Comparison of ENCODE assay signal across 12 cellular contexts in genomic region chr4:17544205-17544604, GRCh38. TPM values are rescaled to one million over a fixed set of nuclear protein-coding genes. Genes with fewer than 3 reads are reported as not detected.
DNase-seq lines count a peak whose midpoint lies in the region; ATAC-seq and TF ChIP-seq lines count a peak whose summit lies in the region.
"Had no signal": no experiment of that assay in that cellular context is flagged by ENCODE, and none has a peak within 500 bp of the region (broad histone marks: within the 10 kb centered on the region; RNA-seq: fewer than 3 reads in every experiment).

No MANE protein-coding gene starts in this region.

- H3K36me3 ChIP-seq in SJCRH30: no peaks in the 10 kb centered on the region

- peak overlapping the region; percentile 50 for H3K27ac ChIP-seq in SJCRH30

- H3K27ac Mint-ChIP-seq in activated CD4-positive, alpha-beta T cell treated with anti-CD3 and anti-CD28 coated beads, Interleukin-2, amount 10 ng/mL, durations not matched to agents 24 days and 14 days: no peak overlapping the region
- no peak overlapping the region for H3K27ac Mint-ChIP-seq in stimulated activated effector memory CD8-positive, alpha-beta T cell treated with anti-CD3 and anti-CD28 coated beads, Interleukin-12 subunit alpha, Interleukin-12 subunit beta, amount 100 ng/mL, for 72 hours
- H3K27ac Mint-ChIP-seq: activated naive CD4-positive, alpha-beta T cell treated with anti-CD3 and anti-CD28 coated beads, Interleukin-2, amount 50 U/mL, for 72 hours had no signal

- DNase-seq in AG10803 (ENCODE audit: low read depth): peak; percentile 23
- DNase-seq in M059J (ENCODE audit: low read depth): peak; percentile 37
- peak; percentile 78 to 86 for DNase-seq in SJCRH30
- peak; percentile 91 for DNase-seq in islet precursor cell
- no peak for DNase-seq in activated CD4-positive, alpha-beta T cell treated with anti-CD3 and anti-CD28 coated beads, Interleukin-2, amount 10 ng/mL, durations not matched to agents 24 days and 14 days
- no peak for DNase-seq in GM13977 (ENCODE audit: low spot score)
- DNase-seq in stimulated activated effector memory CD8-positive, alpha-beta T cell treated with anti-CD3 and anti-CD28 coated beads, Interleukin-12 subunit alpha, Interleukin-12 subunit beta, amount 100 ng/mL, for 72 hours (ENCODE audit: low spot score in 2 of 2): no peak
- DNase-seq: HCEC 1CT had no signal

- H3K4me1 ChIP-seq in SJCRH30: peaks cover 14% of the 10 kb centered on the region

- no peaks in the 10 kb centered on the region for H3K9me3 Mint-ChIP-seq in activated CD4-positive, alpha-beta T cell treated with anti-CD3 and anti-CD28 coated beads, Interleukin-2, amount 10 ng/mL, durations not matched to agents 24 days and 14 days
- H3K9me3 Mint-ChIP-seq in stimulated activated effector memory CD8-positive, alpha-beta T cell treated with anti-CD3 and anti-CD28 coated beads, Interleukin-12 subunit alpha, Interleukin-12 subunit beta, amount 100 ng/mL, for 72 hours: no peaks in the 10 kb centered on the region
- H3K9me3 Mint-ChIP-seq: activated naive CD4-positive, alpha-beta T cell treated with anti-CD3 and anti-CD28 coated beads, Interleukin-2, amount 50 U/mL, for 72 hours had no signal

- no peaks in the 10 kb centered on the region for H3K27me3 ChIP-seq in SJCRH30

- H3K9me3 ChIP-seq in SJCRH30 (replicated peaks): no peaks in the 10 kb centered on the region; the same call in 1 of the 2 replicates

- no peak for ATAC-seq in HG02678 (IDR thresholded peaks at IDR 0.05; ENCODE audit: unreplicated experiment)
- ATAC-seq in stimulated activated effector memory CD8-positive, alpha-beta T cell treated with anti-CD3 and anti-CD28 coated beads, Interleukin-12 subunit alpha, Interleukin-12 subunit beta, amount 100 ng/mL, for 72 hours: no peak
- ATAC-seq: activated naive CD4-positive, alpha-beta T cell treated with anti-CD3 and anti-CD28 coated beads, Interleukin-2, amount 50 U/mL, for 72 hours had no signal

- no peak for TF ChIP-seq CTCF in AG10803 (conservative IDR thresholded peaks at IDR 0.05; ENCODE audit: low read length)
- no peak for TF ChIP-seq CTCF in GM13977 (IDR thresholded peaks at IDR 0.05; ENCODE audit: extremely low read depth, insufficient read depth, missing control alignments)

- H3K27me3 Mint-ChIP-seq in activated CD4-positive, alpha-beta T cell treated with anti-CD3 and anti-CD28 coated beads, Interleukin-2, amount 10 ng/mL, durations not matched to agents 24 days and 14 days: peaks cover 12% of the 10 kb centered on the region

- peaks cover 3% of the 10 kb centered on the region for H3K4me1 Mint-ChIP-seq in activated CD4-positive, alpha-beta T cell treated with anti-CD3 and anti-CD28 coated beads, Interleukin-2, amount 10 ng/mL, durations not matched to agents 24 days and 14 days
- H3K4me1 Mint-ChIP-seq in stimulated activated effector memory CD8-positive, alpha-beta T cell treated with anti-CD3 and anti-CD28 coated beads, Interleukin-12 subunit alpha, Interleukin-12 subunit beta, amount 100 ng/mL, for 72 hours: no peaks in the 10 kb centered on the region

- H3K4me3 Mint-ChIP-seq in activated CD4-positive, alpha-beta T cell treated with anti-CD3 and anti-CD28 coated beads, Interleukin-2, amount 10 ng/mL, durations not matched to agents 24 days and 14 days: no peak overlapping the region
- H3K4me3 Mint-ChIP-seq in stimulated activated effector memory CD8-positive, alpha-beta T cell treated with anti-CD3 and anti-CD28 coated beads, Interleukin-12 subunit alpha, Interleukin-12 subunit beta, amount 100 ng/mL, for 72 hours: no peak overlapping the region

- intact Hi-C loops in activated CD4-positive, alpha-beta T cell treated with anti-CD3 and anti-CD28 coated beads, Interleukin-2, amount 10 ng/mL, durations not matched to agents 24 days and 14 days (cut with micrococcal nuclease): no loop called here

- in situ Hi-C loops in GM13977 (cut with MboI; ENCODE audit: low pct_unique_long_range_greater_than_20kb, low sequenced_read_pairs, unreplicated experiment): loop anchor here (25.0 kb wide), 1 partner anchor 1043 kb away; no protein-coding TSS in a partner anchor

- no peaks in the 10 kb centered on the region for H3K36me3 Mint-ChIP-seq in activated CD4-positive, alpha-beta T cell treated with anti-CD3 and anti-CD28 coated beads, Interleukin-2, amount 10 ng/mL, durations not matched to agents 24 days and 14 days (ENCODE audit: low read depth)
- no peaks in the 10 kb centered on the region for H3K36me3 Mint-ChIP-seq in stimulated activated effector memory CD8-positive, alpha-beta T cell treated with anti-CD3 and anti-CD28 coated beads, Interleukin-12 subunit alpha, Interleukin-12 subunit beta, amount 100 ng/mL, for 72 hours
- H3K36me3 Mint-ChIP-seq: activated naive CD4-positive, alpha-beta T cell treated with anti-CD3 and anti-CD28 coated beads, Interleukin-2, amount 50 U/mL, for 72 hours had no signal

- H3K4me3 ChIP-seq in AG10803 (ENCODE audit: low read length): no peak overlapping the region
- H3K4me3 ChIP-seq in SJCRH30: no peak overlapping the region

RNA-seq across cellular contexts. Expression of gene CLRN2, which starts 29.2 kb away (rescaled TPM):
- total RNA-seq in M059J (2014; rRNA removed; shearing (Covaris generic)): not detected in 2 replicates
- total RNA-seq in SJCRH30 (2014; rRNA removed; shearing (Covaris generic)): not detected in 2 replicates
- total RNA-seq in activated CD4-positive, alpha-beta T cell treated with anti-CD3 and anti-CD28 coated beads, Interleukin-2, amount 10 ng/mL, durations not matched to agents 24 days and 14 days: not detected in 2 replicates
- total RNA-seq: activated naive CD4-positive, alpha-beta T cell treated with anti-CD3 and anti-CD28 coated beads, Interleukin-2, amount 50 U/mL, for 72 hours; mononuclear cell; T-helper 2 cell treated with Interferon-gamma antibody and Interleukin-4, amounts not matched to agents 100 ng/mL and 5 ng/mL, for 36 hours had no signal

RNA-seq across cellular contexts. Expression of gene QDPR, which starts 32.3 kb away (rescaled TPM):
- 2.8 and 8.3 TPM in 2 replicates for total RNA-seq in M059J (2014; rRNA removed; shearing (Covaris generic))
- total RNA-seq in SJCRH30 (2014; rRNA removed; shearing (Covaris generic)): 34.5 and 38.0 TPM in 2 replicates
- 31.8 and 34.4 TPM in 2 replicates for total RNA-seq in activated CD4-positive, alpha-beta T cell treated with anti-CD3 and anti-CD28 coated beads, Interleukin-2, amount 10 ng/mL, durations not matched to agents 24 days and 14 days

RNA-seq across cellular contexts. Expression of gene LAP3, which starts 32.8 kb away (rescaled TPM):
- 279 and 291 TPM in 2 replicates for total RNA-seq in M059J (2014; rRNA removed; shearing (Covaris generic))
- total RNA-seq in SJCRH30 (2014; rRNA removed; shearing (Covaris generic)): 58.3 and 61.5 TPM in 2 replicates
- 114 and 126 TPM in 2 replicates for total RNA-seq in activated CD4-positive, alpha-beta T cell treated with anti-CD3 and anti-CD28 coated beads, Interleukin-2, amount 10 ng/mL, durations not matched to agents 24 days and 14 days

Comparison
In these comparisons a context has a peak if more than half of its experiments do, and no peak if none do; other contexts are left out.
1. DNase-seq: peak in AG10803 (single experiment), M059J (single experiment), SJCRH30 (2 of 2) and islet precursor cell (single experiment); none in activated CD4-positive, alpha-beta T cell treated with anti-CD3 and anti-CD28 coated beads, Interleukin-2, amount 10 ng/mL, durations not matched to agents 24 days and 14 days (single experiment), GM13977 (single experiment) and stimulated activated effector memory CD8-positive, alpha-beta T cell treated with anti-CD3 and anti-CD28 coated beads, Interleukin-12 subunit alpha, Interleukin-12 subunit beta, amount 100 ng/mL, for 72 hours (0 of 2).